Comparison of ENCODE assay signal across 20 cellular contexts in genomic region chr14:102727336-102728095, GRCh38. TPM values are rescaled to one million over a fixed set of nuclear protein-coding genes. Genes with fewer than 3 reads are reported as not detected.
DNase-seq lines count a peak whose midpoint lies in the region; ATAC-seq and TF ChIP-seq lines count a peak whose summit lies in the region.
"Had no signal": no experiment of that assay in that cellular context is flagged by ENCODE, and none has a peak within 500 bp of the region (broad histone marks: within the 10 kb centered on the region; RNA-seq: fewer than 3 reads in every experiment).

No MANE protein-coding gene starts in this region.

- H3K27me3 ChIP-seq in cardiac muscle cell (no peaks in the 10 kb centered on the region), dorsolateral prefrontal cortex (no peaks in the 10 kb centered on the region)
- H3K27me3 ChIP-seq: BLaER1 treated with 17β-estradiol and CSF1 and Interleukin-3, amounts not matched to agents 10 nM and 100 nM had no signal

- DNase-seq in cardiac muscle cell (ENCODE audit: low read depth in 1 of 2, low spot score in 1 of 2) (peak in 1 of 2 donors; percentile 14), left ventricle myocardium superior (no peak), dorsolateral prefrontal cortex (no peak), islet precursor cell (peak; percentile 26), substantia nigra (lab: John Stamatoyannopoulos, UW) (peak in 1 of 49 donors; percentile 19), DMS 273 treated with DMSO at 0.1 percent for 48 hours (lab: John Stamatoyannopoulos, UW) (no peak)
- no peak for DNase-seq in stimulated activated effector memory CD8-positive, alpha-beta T cell treated with anti-CD3 and anti-CD28 coated beads, Interleukin-12 subunit alpha, Interleukin-12 subunit beta, amount 100 ng/mL, for 72 hours (ENCODE audit: low spot score in 2 of 2)
- no peak for DNase-seq in activated naive CD4-positive, alpha-beta T cell treated with Interleukin-2 at 50 U/mL for 16 hours
- DNase-seq: CD8-positive, alpha-beta memory T cell; DND-41; GOT3; MV-4-11; NCI-H1436; NCI-H2029; NCI-H2171 treated with DMSO at 0.1 percent for 48 hours; NCI-H446 treated with DMSO at 0.1 percent for 48 hours; RPMI8226 had no signal

- no peaks in the 10 kb centered on the region for H3K9me3 Mint-ChIP-seq in stimulated activated effector memory CD8-positive, alpha-beta T cell treated with anti-CD3 and anti-CD28 coated beads, Interleukin-12 subunit alpha, Interleukin-12 subunit beta, amount 100 ng/mL, for 72 hours
- H3K9me3 Mint-ChIP-seq: CD8-positive, alpha-beta memory T cell had no signal

- no peak for TF ChIP-seq CTCF in cardiac muscle cell (IDR thresholded peaks at IDR 0.05; ENCODE audit: low read depth, low read length)
- TF ChIP-seq CTCF in dorsolateral prefrontal cortex (IDR thresholded peaks at IDR 0.05 in 54 of 56, conservative IDR thresholded peaks at IDR 0.05 in 2 of 56; ENCODE audit: low read depth in 1 of 56, partially characterized antibody in 56 of 56): no peak

- H3K27ac Mint-ChIP-seq in stimulated activated effector memory CD8-positive, alpha-beta T cell treated with anti-CD3 and anti-CD28 coated beads, Interleukin-12 subunit alpha, Interleukin-12 subunit beta, amount 100 ng/mL, for 72 hours: no peak overlapping the region

- H3K4me3 ChIP-seq in cardiac muscle cell (no peak overlapping the region), dorsolateral prefrontal cortex (peak overlapping the region in 1 of 59 donors; percentile 1)
- H3K4me3 ChIP-seq: BLaER1 treated with 17β-estradiol and CSF1 and Interleukin-3, amounts not matched to agents 10 nM and 100 nM; GM12878; K562 had no signal

- H3K27ac ChIP-seq in cardiac muscle cell (peak overlapping the region; percentile 41), dorsolateral prefrontal cortex (peak overlapping the region in 40 of 59 donors; percentile 3 to 85 (median 64)), substantia nigra (ENCODE audit: low read depth, low read length, poor library complexity, severe bottlenecking) (peak overlapping the region; percentile 79)
- H3K27ac ChIP-seq: BLaER1 treated with 17β-estradiol and CSF1 and Interleukin-3, amounts not matched to agents 10 nM and 100 nM had no signal

- H3K4me1 ChIP-seq in cardiac muscle cell (ENCODE audit: low read depth): peaks cover 15% of the 10 kb centered on the region
- H3K4me1 ChIP-seq: BLaER1 treated with 17β-estradiol and CSF1 and Interleukin-3, amounts not matched to agents 10 nM and 100 nM had no signal

- intact Hi-C loops in left ventricle myocardium superior (cut with micrococcal nuclease): no loop called here
- intact Hi-C loops in dorsolateral prefrontal cortex (cut with DNase I): no loop called here

- H3K36me3 Mint-ChIP-seq in stimulated activated effector memory CD8-positive, alpha-beta T cell treated with anti-CD3 and anti-CD28 coated beads, Interleukin-12 subunit alpha, Interleukin-12 subunit beta, amount 100 ng/mL, for 72 hours: peaks cover 63% of the 10 kb centered on the region

- no peaks in the 10 kb centered on the region for H3K9me3 ChIP-seq in cardiac muscle cell (ENCODE audit: low read depth)
- H3K9me3 ChIP-seq: BLaER1 treated with 17β-estradiol and CSF1 and Interleukin-3, amounts not matched to agents 10 nM and 100 nM had no signal

- ATAC-seq in left ventricle myocardium superior: no peak
- no peak for ATAC-seq in stimulated activated effector memory CD8-positive, alpha-beta T cell treated with anti-CD3 and anti-CD28 coated beads, Interleukin-12 subunit alpha, Interleukin-12 subunit beta, amount 100 ng/mL, for 72 hours
- ATAC-seq: GM12878, K562 had no signal

- peaks cover 17% of the 10 kb centered on the region for H3K36me3 ChIP-seq in cardiac muscle cell

- H3K4me1 Mint-ChIP-seq in stimulated activated effector memory CD8-positive, alpha-beta T cell treated with anti-CD3 and anti-CD28 coated beads, Interleukin-12 subunit alpha, Interleukin-12 subunit beta, amount 100 ng/mL, for 72 hours: no peaks in the 10 kb centered on the region
- H3K4me1 Mint-ChIP-seq: CD8-positive, alpha-beta memory T cell had no signal

- no peak overlapping the region for H3K4me3 Mint-ChIP-seq in stimulated activated effector memory CD8-positive, alpha-beta T cell treated with anti-CD3 and anti-CD28 coated beads, Interleukin-12 subunit alpha, Interleukin-12 subunit beta, amount 100 ng/mL, for 72 hours
- H3K4me3 Mint-ChIP-seq: CD8-positive, alpha-beta memory T cell had no signal

RNA-seq across cellular contexts. Expression of gene TRAF3, which starts 49.7 kb away (rescaled TPM):
- total RNA-seq in cardiac muscle cell: 13.4 and 19.7 TPM in 2 replicates
- 6.3 and 7.6 TPM in 2 replicates for polyA plus RNA-seq in cardiac muscle cell
- total RNA-seq in left ventricle myocardium superior: 11.6 TPM
- 10 to 100 TPM; 30.1 to 66.2 (median 43.2) TPM for total RNA-seq in dorsolateral prefrontal cortex
